In the genomic region with DNA sequence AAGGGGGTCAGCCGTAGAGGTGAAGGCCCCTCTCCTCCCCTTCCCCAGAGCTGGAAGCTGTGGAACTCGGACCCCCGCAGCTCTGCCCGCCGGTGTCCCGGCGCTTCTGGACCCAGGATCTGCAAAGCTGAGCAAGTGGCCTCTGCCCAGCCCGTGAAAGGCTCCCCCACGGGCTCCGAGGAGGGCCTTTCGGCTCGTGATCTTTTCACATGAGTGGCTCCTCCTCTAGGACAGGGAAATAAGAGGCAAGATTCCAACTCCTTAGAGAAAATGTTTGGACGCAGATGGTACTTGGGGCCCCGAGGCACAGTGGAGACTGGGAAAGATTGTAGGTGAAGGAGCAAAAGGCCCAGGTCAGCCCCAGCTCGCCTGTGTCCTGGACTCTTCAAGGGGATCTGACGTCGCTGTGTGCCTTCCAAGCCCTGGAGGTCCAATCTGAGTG, we compare ENCODE assay signal across 2 cellular contexts.
TF ChIP-seq lines count a peak whose summit lies in the region.

No MANE protein-coding gene starts in this region.

TF ChIP-seq in H1, 55 proteins besides CTCF, POLR2A, EP300 and RAD21:
- no peak for TF ChIP-seq BRCA1 (IDR thresholded peaks at IDR 0.05; ENCODE audit: low read depth, low read length)
- TF ChIP-seq POLR2AphosphoS5 (IDR thresholded peaks at IDR 0.05; ENCODE audit: low read depth, low read length): no peak
- no peak for TF ChIP-seq JUN (IDR thresholded peaks at IDR 0.05; ENCODE audit: low read depth, low read length)
- TF ChIP-seq SAP30 (IDR thresholded peaks at IDR 0.05; ENCODE audit: insufficient read depth, insufficient replicate concordance, low read length): no peak
- TF ChIP-seq BACH1 (IDR thresholded peaks at IDR 0.05; ENCODE audit: low read length): no peak
- no peak for TF ChIP-seq SIX5 (IDR thresholded peaks at IDR 0.05; ENCODE audit: low read depth, low read length)
- TF ChIP-seq ASH2L (IDR thresholded peaks at IDR 0.05; ENCODE audit: low read length): peak; percentile 66
- TF ChIP-seq, protein P1, sequence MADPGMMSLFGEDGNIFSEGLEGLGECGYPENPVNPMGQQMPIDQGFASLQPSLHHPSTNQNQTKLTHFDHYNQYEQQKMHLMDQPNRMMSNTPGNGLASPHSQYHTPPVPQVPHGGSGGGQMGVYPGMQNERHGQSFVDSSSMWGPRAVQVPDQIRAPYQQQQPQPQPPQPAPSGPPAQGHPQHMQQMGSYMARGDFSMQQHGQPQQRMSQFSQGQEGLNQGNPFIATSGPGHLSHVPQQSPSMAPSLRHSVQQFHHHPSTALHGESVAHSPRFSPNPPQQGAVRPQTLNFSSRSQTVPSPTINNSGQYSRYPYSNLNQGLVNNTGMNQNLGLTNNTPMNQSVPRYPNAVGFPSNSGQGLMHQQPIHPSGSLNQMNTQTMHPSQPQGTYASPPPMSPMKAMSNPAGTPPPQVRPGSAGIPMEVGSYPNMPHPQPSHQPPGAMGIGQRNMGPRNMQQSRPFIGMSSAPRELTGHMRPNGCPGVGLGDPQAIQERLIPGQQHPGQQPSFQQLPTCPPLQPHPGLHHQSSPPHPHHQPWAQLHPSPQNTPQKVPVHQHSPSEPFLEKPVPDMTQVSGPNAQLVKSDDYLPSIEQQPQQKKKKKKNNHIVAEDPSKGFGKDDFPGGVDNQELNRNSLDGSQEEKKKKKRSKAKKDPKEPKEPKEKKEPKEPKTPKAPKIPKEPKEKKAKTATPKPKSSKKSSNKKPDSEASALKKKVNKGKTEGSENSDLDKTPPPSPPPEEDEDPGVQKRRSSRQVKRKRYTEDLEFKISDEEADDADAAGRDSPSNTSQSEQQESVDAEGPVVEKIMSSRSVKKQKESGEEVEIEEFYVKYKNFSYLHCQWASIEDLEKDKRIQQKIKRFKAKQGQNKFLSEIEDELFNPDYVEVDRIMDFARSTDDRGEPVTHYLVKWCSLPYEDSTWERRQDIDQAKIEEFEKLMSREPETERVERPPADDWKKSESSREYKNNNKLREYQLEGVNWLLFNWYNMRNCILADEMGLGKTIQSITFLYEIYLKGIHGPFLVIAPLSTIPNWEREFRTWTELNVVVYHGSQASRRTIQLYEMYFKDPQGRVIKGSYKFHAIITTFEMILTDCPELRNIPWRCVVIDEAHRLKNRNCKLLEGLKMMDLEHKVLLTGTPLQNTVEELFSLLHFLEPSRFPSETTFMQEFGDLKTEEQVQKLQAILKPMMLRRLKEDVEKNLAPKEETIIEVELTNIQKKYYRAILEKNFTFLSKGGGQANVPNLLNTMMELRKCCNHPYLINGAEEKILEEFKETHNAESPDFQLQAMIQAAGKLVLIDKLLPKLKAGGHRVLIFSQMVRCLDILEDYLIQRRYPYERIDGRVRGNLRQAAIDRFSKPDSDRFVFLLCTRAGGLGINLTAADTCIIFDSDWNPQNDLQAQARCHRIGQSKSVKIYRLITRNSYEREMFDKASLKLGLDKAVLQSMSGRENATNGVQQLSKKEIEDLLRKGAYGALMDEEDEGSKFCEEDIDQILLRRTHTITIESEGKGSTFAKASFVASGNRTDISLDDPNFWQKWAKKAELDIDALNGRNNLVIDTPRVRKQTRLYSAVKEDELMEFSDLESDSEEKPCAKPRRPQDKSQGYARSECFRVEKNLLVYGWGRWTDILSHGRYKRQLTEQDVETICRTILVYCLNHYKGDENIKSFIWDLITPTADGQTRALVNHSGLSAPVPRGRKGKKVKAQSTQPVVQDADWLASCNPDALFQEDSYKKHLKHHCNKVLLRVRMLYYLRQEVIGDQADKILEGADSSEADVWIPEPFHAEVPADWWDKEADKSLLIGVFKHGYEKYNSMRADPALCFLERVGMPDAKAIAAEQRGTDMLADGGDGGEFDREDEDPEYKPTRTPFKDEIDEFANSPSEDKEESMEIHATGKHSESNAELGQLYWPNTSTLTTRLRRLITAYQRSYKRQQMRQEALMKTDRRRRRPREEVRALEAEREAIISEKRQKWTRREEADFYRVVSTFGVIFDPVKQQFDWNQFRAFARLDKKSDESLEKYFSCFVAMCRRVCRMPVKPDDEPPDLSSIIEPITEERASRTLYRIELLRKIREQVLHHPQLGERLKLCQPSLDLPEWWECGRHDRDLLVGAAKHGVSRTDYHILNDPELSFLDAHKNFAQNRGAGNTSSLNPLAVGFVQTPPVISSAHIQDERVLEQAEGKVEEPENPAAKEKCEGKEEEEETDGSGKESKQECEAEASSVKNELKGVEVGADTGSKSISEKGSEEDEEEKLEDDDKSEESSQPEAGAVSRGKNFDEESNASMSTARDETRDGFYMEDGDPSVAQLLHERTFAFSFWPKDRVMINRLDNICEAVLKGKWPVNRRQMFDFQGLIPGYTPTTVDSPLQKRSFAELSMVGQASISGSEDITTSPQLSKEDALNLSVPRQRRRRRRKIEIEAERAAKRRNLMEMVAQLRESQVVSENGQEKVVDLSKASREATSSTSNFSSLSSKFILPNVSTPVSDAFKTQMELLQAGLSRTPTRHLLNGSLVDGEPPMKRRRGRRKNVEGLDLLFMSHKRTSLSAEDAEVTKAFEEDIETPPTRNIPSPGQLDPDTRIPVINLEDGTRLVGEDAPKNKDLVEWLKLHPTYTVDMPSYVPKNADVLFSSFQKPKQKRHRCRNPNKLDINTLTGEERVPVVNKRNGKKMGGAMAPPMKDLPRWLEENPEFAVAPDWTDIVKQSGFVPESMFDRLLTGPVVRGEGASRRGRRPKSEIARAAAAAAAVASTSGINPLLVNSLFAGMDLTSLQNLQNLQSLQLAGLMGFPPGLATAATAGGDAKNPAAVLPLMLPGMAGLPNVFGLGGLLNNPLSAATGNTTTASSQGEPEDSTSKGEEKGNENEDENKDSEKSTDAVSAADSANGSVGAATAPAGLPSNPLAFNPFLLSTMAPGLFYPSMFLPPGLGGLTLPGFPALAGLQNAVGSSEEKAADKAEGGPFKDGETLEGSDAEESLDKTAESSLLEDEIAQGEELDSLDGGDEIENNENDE (IDR thresholded peaks at IDR 0.05; ENCODE audit: insufficient replicate concordance, low read length): no peak
- TF ChIP-seq JUND (IDR thresholded peaks at IDR 0.05; ENCODE audit: low read length): no peak

TF ChIP-seq in GM12891, 5 proteins besides CTCF, POLR2A, EP300 and RAD21:
- TF ChIP-seq POU2F2 (IDR thresholded peaks at IDR 0.05; ENCODE audit: low read depth, low read length): no peak
- TF ChIP-seq TAF1 (IDR thresholded peaks at IDR 0.05; ENCODE audit: low read depth, low read length): no peak
- TF ChIP-seq SPI1 (IDR thresholded peaks at IDR 0.05; ENCODE audit: low read depth, low read length): no peak
- TF ChIP-seq POLR2AphosphoS5 (IDR thresholded peaks at IDR 0.05; ENCODE audit: low read depth, low read length): no peak
- TF ChIP-seq PAX5 (IDR thresholded peaks at IDR 0.05; ENCODE audit: insufficient read depth, low read length, severe bottlenecking): no peak
